ENCODE assay signal across 8 cellular contexts in the genomic region with DNA sequence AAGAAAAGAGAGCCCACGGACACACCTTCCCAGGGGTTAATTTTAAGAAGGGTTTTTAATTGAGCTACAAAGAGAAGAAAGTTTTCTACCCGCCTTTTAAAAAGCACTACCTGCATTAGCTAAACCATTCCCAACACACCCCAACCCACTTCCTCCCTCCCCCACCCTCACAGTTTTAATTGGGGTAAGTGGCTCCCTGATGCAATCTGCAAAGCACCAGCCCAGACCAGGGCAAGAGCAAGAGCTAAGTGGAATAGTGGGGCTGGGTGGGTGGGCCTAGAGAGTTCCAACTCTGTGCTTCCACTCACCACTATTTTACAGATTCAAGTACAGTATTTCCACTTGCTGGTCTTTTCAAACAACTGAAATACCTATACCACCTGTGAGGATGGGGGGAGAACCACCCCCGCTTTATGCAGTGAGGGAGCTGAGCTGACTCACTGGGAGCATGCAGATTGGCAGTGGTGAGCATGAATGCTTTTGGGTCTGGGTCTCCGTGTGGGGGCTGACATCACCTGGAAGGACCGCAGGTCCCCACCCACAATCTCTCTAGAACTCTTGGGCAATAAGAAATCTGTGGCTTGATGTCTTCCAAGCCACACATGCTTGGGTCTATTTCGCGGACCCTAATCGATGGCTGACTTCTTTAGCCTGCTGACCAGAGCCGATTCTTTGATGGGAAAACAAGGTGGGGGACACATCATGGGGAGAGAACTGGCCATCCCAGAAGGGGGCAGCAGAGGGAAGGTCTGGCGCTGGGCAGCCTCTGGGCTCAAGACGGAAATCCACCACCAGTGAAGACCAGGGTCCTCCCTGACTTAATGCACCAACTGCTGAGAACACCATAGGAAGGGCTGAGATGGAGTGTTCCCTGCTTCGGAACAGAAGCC.
DNase-seq lines count a peak whose midpoint lies in the region; ATAC-seq and FAIRE-seq lines count a peak whose summit lies in the region.

No MANE protein-coding gene starts in this region.

- peak; percentile 35 for DNase-seq in NK-92 treated with Interleukin-12 subunit alpha and Interleukin-12 subunit beta, amount 100 ng/mL, for 24 hours (lab: John Stamatoyannopoulos, UW)
- DNase-seq in NK-92 (lab: John Stamatoyannopoulos, UW; ENCODE audit: unreplicated experiment) (no peak), MV-4-11 (lab: John Stamatoyannopoulos, UW) (peak; percentile 7), islet precursor cell (peak; percentile 86), urothelium cell line (ENCODE audit: low spot score) (peak; percentile 29), occipital lobe (lab: John Stamatoyannopoulos, UW) (no peak), pons (ENCODE audit: low spot score) (no peak)
- no peak for DNase-seq in activated naive CD8-positive, alpha-beta T cell treated with anti-CD3 and anti-CD28 coated beads, Interleukin-2, amount 10 ng/mL, durations not matched to agents 7 days and 5 days

- POLR2A ChIA-PET in activated naive CD8-positive, alpha-beta T cell treated with anti-CD3 and anti-CD28 coated beads, Interleukin-2, amount 10 ng/mL, durations not matched to agents 7 days and 5 days (lab: Charles Lee) = interaction anchor here (0.7 to 2.8 kb wide), 6 partner anchors 12 to 94 kb away, joined by 3 to 16 read pairs (median 5); no protein-coding TSS in a partner anchor

- peak; percentile 62 for ATAC-seq in activated naive CD8-positive, alpha-beta T cell treated with anti-CD3 and anti-CD28 coated beads, Interleukin-2, amount 10 ng/mL, durations not matched to agents 7 days and 5 days (ENCODE audit: low read depth)

- H3K27ac Mint-ChIP-seq in activated naive CD8-positive, alpha-beta T cell treated with anti-CD3 and anti-CD28 coated beads, Interleukin-2, amount 10 ng/mL, durations not matched to agents 7 days and 5 days = peak overlapping the region; percentile 91

- no peaks in the 10 kb centered on the region for H3K27me3 Mint-ChIP-seq in activated naive CD8-positive, alpha-beta T cell treated with anti-CD3 and anti-CD28 coated beads, Interleukin-2, amount 10 ng/mL, durations not matched to agents 7 days and 5 days

- peaks cover 64% of the 10 kb centered on the region for H3K4me1 Mint-ChIP-seq in activated naive CD8-positive, alpha-beta T cell treated with anti-CD3 and anti-CD28 coated beads, Interleukin-2, amount 10 ng/mL, durations not matched to agents 7 days and 5 days

- peaks cover 13% of the 10 kb centered on the region for H3K36me3 Mint-ChIP-seq in activated naive CD8-positive, alpha-beta T cell treated with anti-CD3 and anti-CD28 coated beads, Interleukin-2, amount 10 ng/mL, durations not matched to agents 7 days and 5 days

- H3K4me3 Mint-ChIP-seq in activated naive CD8-positive, alpha-beta T cell treated with anti-CD3 and anti-CD28 coated beads, Interleukin-2, amount 10 ng/mL, durations not matched to agents 7 days and 5 days = peak overlapping the region; percentile 70

- H3K9me3 Mint-ChIP-seq in activated naive CD8-positive, alpha-beta T cell treated with anti-CD3 and anti-CD28 coated beads, Interleukin-2, amount 10 ng/mL, durations not matched to agents 7 days and 5 days = no peaks in the 10 kb centered on the region

- no peak for FAIRE-seq in urothelium cell line (lab: Jason Lieb, UNC)

Comparison
In these comparisons a context has a peak if more than half of its experiments do, and no peak if none do; other contexts are left out.
1. DNase-seq: peak in NK-92 treated with Interleukin-12 subunit alpha and Interleukin-12 subunit beta, amount 100 ng/mL, for 24 hours (single experiment), MV-4-11 (single experiment), islet precursor cell (single experiment) and urothelium cell line (single experiment); none in NK-92 (single experiment), activated naive CD8-positive, alpha-beta T cell treated with anti-CD3 and anti-CD28 coated beads, Interleukin-2, amount 10 ng/mL, durations not matched to agents 7 days and 5 days (single experiment), occipital lobe (single experiment) and pons (single experiment).